In the genomic region with DNA sequence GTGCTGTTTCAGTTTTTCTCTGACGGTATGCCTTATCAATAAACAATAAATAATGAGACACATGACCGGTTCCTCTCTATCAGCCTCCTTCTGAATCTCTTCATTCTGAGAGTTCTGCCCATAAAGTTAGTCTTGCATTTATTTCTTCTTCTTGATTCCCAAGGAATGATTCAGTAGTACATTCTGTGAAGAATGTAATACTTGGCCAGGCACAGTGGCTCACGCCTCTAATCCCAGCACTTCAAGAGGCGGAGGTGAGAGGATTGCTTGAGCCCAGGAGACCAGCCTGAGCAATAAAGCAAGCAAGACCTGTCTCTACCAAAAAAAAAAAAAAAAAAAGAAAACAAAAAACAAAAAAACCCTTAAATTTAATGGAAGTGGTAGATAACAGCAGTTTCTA, we compare ENCODE assay signal across 18 cellular contexts. TPM values are rescaled to one million over a fixed set of nuclear protein-coding genes. Genes with fewer than 3 reads are reported as not detected.
DNase-seq lines count a peak whose midpoint lies in the region; ATAC-seq and TF ChIP-seq lines count a peak whose summit lies in the region.
"Had no signal": no experiment of that assay in that cellular context is flagged by ENCODE, and none has a peak within 500 bp of the region (broad histone marks: within the 10 kb centered on the region; RNA-seq: fewer than 3 reads in every experiment).

No MANE protein-coding gene starts in this region.

- DNase-seq in NCI-H146 (lab: John Stamatoyannopoulos, UW) = peak; percentile 39
- no peak for DNase-seq in NCI-H146 treated with DMSO at 0.1 percent for 48 hours (lab: John Stamatoyannopoulos, UW; ENCODE audit: unreplicated experiment)
- DNase-seq in LHCN-M2 (ENCODE audit: low read depth) = peak; percentile 73
- DNase-seq in fibroblast of mammary gland (ENCODE audit: low read depth) = peak; percentile 63
- DNase-seq in skeletal muscle cell (ENCODE audit: low read depth) = peak; percentile 48
- no peak for DNase-seq in retina
- DNase-seq: activated naive CD8-positive, alpha-beta T cell treated with anti-CD3 and anti-CD28 coated beads, Interleukin-2, amount 50 U/mL, for 24 hours; effector memory CD4-positive, alpha-beta T cell; HFFc6; NCI-H1694 treated with DMSO at 0.1 percent for 48 hours; NCI-H446 treated with DMSO at 0.1 percent for 48 hours; ovary; PC-3; stimulated activated naive B cell treated with anti-CD40 and anti-IgM and Interleukin-4, amounts not matched to agents 10 μg/mL and 1 μg/mL and 100 μg/mL, for 72 hours had no signal

- ATAC-seq in HG02973 (IDR thresholded peaks at IDR 0.05; ENCODE audit: unreplicated experiment) (no peak), GM18858 (IDR thresholded peaks at IDR 0.05; ENCODE audit: unreplicated experiment) (no peak)
- ATAC-seq: activated CD4-positive, CD25-positive, alpha-beta regulatory T cell treated with anti-CD3 and anti-CD28 coated beads, Interleukin-2, amount 50 U/mL, for 24 hours; activated naive CD8-positive, alpha-beta T cell treated with anti-CD3 and anti-CD28 coated beads, Interleukin-2, amount 50 U/mL, for 24 hours; PC-3; stimulated activated naive B cell treated with anti-CD40 and anti-IgM and Interleukin-4, amounts not matched to agents 10 μg/mL and 1 μg/mL and 100 μg/mL, for 72 hours had no signal

- no peak overlapping the region for H3K4me3 ChIP-seq in fibroblast of mammary gland (ENCODE audit: control insufficient read depth, low read depth, low read length)
- H3K4me3 ChIP-seq in skeletal muscle cell (ENCODE audit: low read depth, low read length) = no peak overlapping the region
- H3K4me3 ChIP-seq: ovary, SK-N-MC had no signal

- TF ChIP-seq CTCF in fibroblast of mammary gland (conservative IDR thresholded peaks at IDR 0.05; ENCODE audit: control insufficient read depth, insufficient read depth, low read depth, low read length) = no peak

RNA-seq across cellular contexts. Expression of a gene that starts 53.9 kb away (rescaled TPM):
- 400 and 504 TPM in 2 replicates for total RNA-seq in LHCN-M2 (2014; rRNA removed)
- polyA plus RNA-seq in LHCN-M2 (2012) = 114 TPM

Comparison
In these comparisons a context has a peak if more than half of its experiments do, and no peak if none do; other contexts are left out.
1. DNase-seq: peak in NCI-H146 (single experiment), LHCN-M2 (single experiment), fibroblast of mammary gland (single experiment) and skeletal muscle cell (single experiment); none in NCI-H146 treated with DMSO at 0.1 percent for 48 hours (single experiment) and retina (single experiment).